ENCODE assay signal across 18 cellular contexts in the genomic region with DNA sequence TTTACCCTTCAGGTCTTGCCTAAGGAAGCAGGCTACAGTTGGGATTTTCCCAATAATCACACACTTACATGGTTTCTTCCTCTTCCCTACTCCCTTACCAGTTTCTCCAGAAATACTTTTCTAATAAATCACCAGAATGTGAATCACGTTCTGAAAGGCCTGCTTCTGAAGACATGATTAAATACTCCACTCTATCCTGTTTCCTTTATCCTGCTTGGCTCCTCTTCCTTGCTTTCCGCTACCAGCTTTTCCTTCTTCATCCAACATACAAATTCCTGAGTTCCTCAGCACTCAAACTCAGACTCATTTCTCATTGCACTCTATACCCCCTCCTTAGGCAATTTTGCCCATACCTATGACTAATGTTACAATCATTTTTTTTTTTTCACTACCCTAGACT.
A peak's percentile ranks its signal among the peaks of the same experiment; 100 is the strongest.
DNase-seq lines count a peak whose midpoint lies in the region; ATAC-seq and TF ChIP-seq lines count a peak whose summit lies in the region.
"Had no signal": no experiment of that assay in that cellular context is flagged by ENCODE, and none has a peak within 500 bp of the region (broad histone marks: within the 10 kb centered on the region; RNA-seq: fewer than 3 reads in every experiment).

No MANE protein-coding gene starts in this region.

- H3K18ac ChIP-seq in mesenchymal stem cell (ENCODE audit: low read depth in 1 of 2, low read length in 2 of 2) = no peak overlapping the region

- H2BK15ac ChIP-seq in mesenchymal stem cell (ENCODE audit: low read depth, poor library complexity, severe bottlenecking) = no peak overlapping the region

- H3K23ac ChIP-seq in mesenchymal stem cell (ENCODE audit: low read length in 2 of 2) = no peak overlapping the region

- TF ChIP-seq CTCF in AG09309 (IDR thresholded peaks at IDR 0.05; ENCODE audit: control insufficient read depth, insufficient read depth, low read depth, low read length, missing control alignments) (no peak), chondrocyte (IDR thresholded peaks at IDR 0.05) (no peak), uterus (IDR thresholded peaks at IDR 0.05) (no peak)

- peak overlapping the region; percentile 28 for H3K9ac ChIP-seq in mesenchymal stem cell (ENCODE audit: low read length)

- H3K27me3 Mint-ChIP-seq in chondrocyte (ENCODE audit: low read depth) = no peaks in the 10 kb centered on the region
- H3K27me3 Mint-ChIP-seq in activated T-cell treated with anti-CD3 and anti-CD28 coated beads, Interleukin-2, amount 50 U/mL, for 4 hours (ENCODE audit: low read depth) = no peaks in the 10 kb centered on the region
- H3K27me3 Mint-ChIP-seq: effector memory CD8-positive, alpha-beta T cell had no signal

- no peak overlapping the region for H2AFZ ChIP-seq in mesenchymal stem cell (ENCODE audit: low read depth, low read length)

- H4K91ac ChIP-seq in mesenchymal stem cell (ENCODE audit: low read length) = no peak overlapping the region

- no peak for TF ChIP-seq POLR2A in uterus (IDR thresholded peaks at IDR 0.05)

- H3K27ac ChIP-seq in mesenchymal stem cell (ENCODE audit: low read length, poor library complexity, severe bottlenecking) (peak overlapping the region; percentile 89), uterus (no peak overlapping the region)
- H3K27ac ChIP-seq: lower lobe of right lung, tibial nerve had no signal

- DNase-seq in AG09309 (ENCODE audit: low read depth) = peak; percentile 4
- peak; percentile 31 for DNase-seq in MG63
- DNase-seq in chondrocyte (ENCODE audit: low spot score) = no peak
- peak; percentile 73 for DNase-seq in mesenchymal stem cell
- DNase-seq in activated T-cell treated with anti-CD3 and anti-CD28 coated beads, Interleukin-2, amount 50 U/mL, for 4 hours = no peak
- DNase-seq in uterus = no peak
- no peak for DNase-seq in activated CD4-positive, CD25-positive, alpha-beta regulatory T cell treated with anti-CD3 and anti-CD28 coated beads, Interleukin-2, amount 50 U/mL, for 72 hours
- no peak for DNase-seq in stimulated activated effector memory CD8-positive, alpha-beta T cell treated with anti-CD3 and anti-CD28 coated beads, Interleukin-12 subunit alpha, Interleukin-12 subunit beta, amount 100 ng/mL, for 72 hours (ENCODE audit: low spot score in 2 of 2)
- DNase-seq: activated CD8-positive, alpha-beta memory T cell treated with anti-CD3 and anti-CD28 coated beads, Interleukin-2, amount 50 U/mL, for 48 hours; amygdala; effector memory CD8-positive, alpha-beta T cell; hypothalamus; lower lobe of right lung; NCI-H1105; NCI-H510A; nucleus accumbens; stimulated activated CD4-positive, alpha-beta T cell treated with anti-CD3 and anti-CD28 coated beads, Interleukin-12 subunit alpha, Interleukin-12 subunit beta, amount 100 ng/mL, for 4 hours had no signal

- H3K9me3 ChIP-seq in MG63 (no peaks in the 10 kb centered on the region), mesenchymal stem cell (ENCODE audit: control insufficient read depth, low read length) (no peaks in the 10 kb centered on the region), uterus (no peaks in the 10 kb centered on the region)
- H3K9me3 ChIP-seq: lower lobe of right lung, tibial nerve had no signal

- H3K4me2 ChIP-seq in mesenchymal stem cell (ENCODE audit: low read length, poor library complexity, severe bottlenecking) = no peak overlapping the region

- H3K27ac Mint-ChIP-seq in chondrocyte (ENCODE audit: unreplicated experiment) = peak overlapping the region; percentile 42
- H3K27ac Mint-ChIP-seq in stimulated activated effector memory CD8-positive, alpha-beta T cell treated with anti-CD3 and anti-CD28 coated beads, Interleukin-12 subunit alpha, Interleukin-12 subunit beta, amount 100 ng/mL, for 72 hours = no peak overlapping the region
- H3K27ac Mint-ChIP-seq: effector memory CD8-positive, alpha-beta T cell had no signal

- no peak for ATAC-seq in activated T-cell treated with anti-CD3 and anti-CD28 coated beads, Interleukin-2, amount 50 U/mL, for 4 hours
- no peak for ATAC-seq in stimulated activated effector memory CD8-positive, alpha-beta T cell treated with anti-CD3 and anti-CD28 coated beads, Interleukin-12 subunit alpha, Interleukin-12 subunit beta, amount 100 ng/mL, for 72 hours
- ATAC-seq: effector memory CD8-positive, alpha-beta T cell; lower lobe of right lung had no signal

- H3K4me1 Mint-ChIP-seq in chondrocyte (ENCODE audit: low read depth) = peaks cover 12% of the 10 kb centered on the region
- H3K4me1 Mint-ChIP-seq in activated T-cell treated with anti-CD3 and anti-CD28 coated beads, Interleukin-2, amount 50 U/mL, for 4 hours (ENCODE audit: low read depth) = no peaks in the 10 kb centered on the region
- H3K4me1 Mint-ChIP-seq in stimulated activated effector memory CD8-positive, alpha-beta T cell treated with anti-CD3 and anti-CD28 coated beads, Interleukin-12 subunit alpha, Interleukin-12 subunit beta, amount 100 ng/mL, for 72 hours = no peaks in the 10 kb centered on the region

- H3K36me3 ChIP-seq in MG63 (no peaks in the 10 kb centered on the region), mesenchymal stem cell (ENCODE audit: control insufficient read depth in 1 of 2, insufficient read depth in 2 of 2, low read depth in 1 of 2, low read length in 2 of 2) (no peaks in the 10 kb centered on the region), uterus (no peaks in the 10 kb centered on the region)
- H3K36me3 ChIP-seq: lower lobe of right lung, tibial nerve had no signal

- intact Hi-C loops in uterus (cut with DNase I; ENCODE audit: low total_unique reads) = no loop called here

- H2BK120ac ChIP-seq in mesenchymal stem cell (ENCODE audit: low read depth, low read length) = peak overlapping the region; percentile 34

- no peaks in the 10 kb centered on the region for H3K27me3 ChIP-seq in MG63
- no peaks in the 10 kb centered on the region for H3K27me3 ChIP-seq in mesenchymal stem cell (ENCODE audit: control insufficient read depth in 1 of 2, insufficient read depth in 1 of 2, low read length in 2 of 2)
- H3K27me3 ChIP-seq in uterus = no peaks in the 10 kb centered on the region
- H3K27me3 ChIP-seq: tibial nerve had no signal

- no peaks in the 10 kb centered on the region for H3K36me3 Mint-ChIP-seq in chondrocyte (ENCODE audit: low read depth)
- no peaks in the 10 kb centered on the region for H3K36me3 Mint-ChIP-seq in activated T-cell treated with anti-CD3 and anti-CD28 coated beads, Interleukin-2, amount 50 U/mL, for 4 hours (ENCODE audit: insufficient read depth)
- H3K36me3 Mint-ChIP-seq in stimulated activated effector memory CD8-positive, alpha-beta T cell treated with anti-CD3 and anti-CD28 coated beads, Interleukin-12 subunit alpha, Interleukin-12 subunit beta, amount 100 ng/mL, for 72 hours = no peaks in the 10 kb centered on the region

- H3K4me3 ChIP-seq in AG09309 (ENCODE audit: control insufficient read depth, low read depth, low read length) = no peak overlapping the region
- H3K4me3 ChIP-seq in MG63 = no peak overlapping the region
- H3K4me3 ChIP-seq in mesenchymal stem cell (ENCODE audit: insufficient read depth in 1 of 2, low read depth in 1 of 2, low read length in 2 of 2) = peak overlapping the region in 1 of 2 experiments; percentile 19
- no peak overlapping the region for H3K4me3 ChIP-seq in uterus
- H3K4me3 ChIP-seq: lower lobe of right lung, tibial nerve had no signal

- H2AK5ac ChIP-seq in mesenchymal stem cell (ENCODE audit: low read length, severe bottlenecking) = no peak overlapping the region

- 7% methylated on average over 2 of the region's 2 CpGs for WGBS in mesenchymal stem cell

- no peak overlapping the region for H2BK5ac ChIP-seq in mesenchymal stem cell (ENCODE audit: low read depth, low read length, poor library complexity, severe bottlenecking)

- H3K79me1 ChIP-seq in mesenchymal stem cell (replicated peaks; ENCODE audit: low read length, poor library complexity, severe bottlenecking) = no peaks in the 10 kb centered on the region

- H3K4me3 Mint-ChIP-seq in chondrocyte (ENCODE audit: unreplicated experiment) = no peak overlapping the region
- H3K4me3 Mint-ChIP-seq in activated T-cell treated with anti-CD3 and anti-CD28 coated beads, Interleukin-2, amount 50 U/mL, for 4 hours = no peak overlapping the region
- H3K4me3 Mint-ChIP-seq in stimulated activated effector memory CD8-positive, alpha-beta T cell treated with anti-CD3 and anti-CD28 coated beads, Interleukin-12 subunit alpha, Interleukin-12 subunit beta, amount 100 ng/mL, for 72 hours = no peak overlapping the region
- H3K4me3 Mint-ChIP-seq: effector memory CD8-positive, alpha-beta T cell had no signal

- no peaks in the 10 kb centered on the region for H3K9me3 Mint-ChIP-seq in chondrocyte (ENCODE audit: low read depth)
- peaks cover 4% of the 10 kb centered on the region for H3K9me3 Mint-ChIP-seq in activated T-cell treated with anti-CD3 and anti-CD28 coated beads, Interleukin-2, amount 50 U/mL, for 4 hours
- peaks cover 14% of the 10 kb centered on the region for H3K9me3 Mint-ChIP-seq in stimulated activated effector memory CD8-positive, alpha-beta T cell treated with anti-CD3 and anti-CD28 coated beads, Interleukin-12 subunit alpha, Interleukin-12 subunit beta, amount 100 ng/mL, for 72 hours

- H2BK12ac ChIP-seq in mesenchymal stem cell (ENCODE audit: low read length in 2 of 2) = no peak overlapping the region

- no peaks in the 10 kb centered on the region for H3K4me1 ChIP-seq in mesenchymal stem cell (ENCODE audit: control insufficient read depth, insufficient read depth, low read depth, low read length)
- no peaks in the 10 kb centered on the region for H3K4me1 ChIP-seq in uterus
- H3K4me1 ChIP-seq: lower lobe of right lung, tibial nerve had no signal

- no peak overlapping the region for H3K14ac ChIP-seq in mesenchymal stem cell (ENCODE audit: low read length in 2 of 2)

- no peak overlapping the region for H4K8ac ChIP-seq in mesenchymal stem cell (ENCODE audit: low read length)

- H3K4ac ChIP-seq in mesenchymal stem cell (ENCODE audit: low read depth in 1 of 2, low read length in 2 of 2) = no peak overlapping the region

Comparison
In these comparisons a context has a peak if more than half of its experiments do, and no peak if none do; other contexts are left out.
1. DNase-seq: peak in AG09309 (single experiment), MG63 (single experiment) and mesenchymal stem cell (single experiment); none in chondrocyte (single experiment), activated T-cell treated with anti-CD3 and anti-CD28 coated beads, Interleukin-2, amount 50 U/mL, for 4 hours (single experiment), uterus (0 of 2), activated CD4-positive, CD25-positive, alpha-beta regulatory T cell treated with anti-CD3 and anti-CD28 coated beads, Interleukin-2, amount 50 U/mL, for 72 hours (single experiment) and stimulated activated effector memory CD8-positive, alpha-beta T cell treated with anti-CD3 and anti-CD28 coated beads, Interleukin-12 subunit alpha, Interleukin-12 subunit beta, amount 100 ng/mL, for 72 hours (0 of 2).